ENCODE assay signal across 8 cellular contexts in the genomic region with DNA sequence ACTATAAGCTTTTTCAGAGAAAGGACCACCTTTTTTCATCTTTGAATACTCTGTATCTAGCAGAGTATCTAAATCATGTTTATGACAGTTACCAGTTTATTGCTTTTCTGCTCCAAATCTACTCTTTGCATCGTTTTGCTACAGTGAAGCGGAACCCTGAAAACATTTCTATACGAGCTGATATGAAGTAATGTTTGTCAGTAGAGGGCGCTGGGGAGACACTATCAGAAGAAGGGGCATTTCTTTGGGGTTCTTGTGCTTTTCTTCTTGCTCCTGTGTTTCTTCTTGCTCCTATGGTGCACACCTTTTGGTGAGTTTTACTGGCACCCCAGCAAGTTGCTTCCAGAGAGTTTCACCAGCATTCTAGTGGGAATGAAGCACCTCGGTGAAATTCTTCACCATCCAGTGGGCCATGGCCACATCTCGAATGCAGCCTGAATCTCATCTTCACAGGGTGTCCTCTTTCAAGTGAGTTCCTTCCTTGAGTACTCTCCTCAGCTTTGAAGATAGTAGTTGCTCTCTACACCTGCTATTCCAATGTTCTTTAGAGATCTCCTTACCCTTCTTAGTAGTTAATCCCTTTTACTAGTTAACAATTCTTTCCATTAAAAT.
A peak's percentile ranks its signal among the peaks of the same experiment; 100 is the strongest.
DNase-seq lines count a peak whose midpoint lies in the region; ATAC-seq, FAIRE-seq and TF ChIP-seq lines count a peak whose summit lies in the region.

No MANE protein-coding gene starts in this region.

- no peaks in the 10 kb centered on the region for H3K9me1 ChIP-seq in IMR-90 (ENCODE audit: insufficient read depth, low read length)
- no peaks in the 10 kb centered on the region for H3K9me1 ChIP-seq in keratinocyte (ENCODE audit: control insufficient read depth, extremely low read depth, insufficient read depth, low read length)

- no peaks in the 10 kb centered on the region for H3K9me3 Mint-ChIP-seq in activated CD4-positive, alpha-beta T cell treated with anti-CD3 and anti-CD28 coated beads, Interleukin-2, amount 10 ng/mL, durations not matched to agents 24 days and 14 days

- H3K36me3 ChIP-seq in IMR-90 (ENCODE audit: control insufficient read depth, insufficient read depth, low read length): no peaks in the 10 kb centered on the region
- H3K36me3 ChIP-seq in keratinocyte (ENCODE audit: control insufficient read depth in 2 of 2, extremely low read depth in 1 of 2, insufficient read depth in 2 of 2, low read length in 2 of 2): no peaks in the 10 kb centered on the region

- no peaks in the 10 kb centered on the region for H3K79me2 ChIP-seq in keratinocyte (ENCODE audit: control insufficient read depth, insufficient read depth, low read length)

- no peak overlapping the region for H4K8ac ChIP-seq in IMR-90 (ENCODE audit: low read depth in 2 of 2, low read length in 2 of 2)

- no peaks in the 10 kb centered on the region for H3K4me1 Mint-ChIP-seq in activated CD4-positive, alpha-beta T cell treated with anti-CD3 and anti-CD28 coated beads, Interleukin-2, amount 10 ng/mL, durations not matched to agents 24 days and 14 days

- no peak overlapping the region for H4K5ac ChIP-seq in IMR-90 (ENCODE audit: low read depth, low read length)

- H3K4me3 Mint-ChIP-seq in activated CD4-positive, alpha-beta T cell treated with anti-CD3 and anti-CD28 coated beads, Interleukin-2, amount 10 ng/mL, durations not matched to agents 24 days and 14 days: no peak overlapping the region

- no peak overlapping the region for H3K18ac ChIP-seq in IMR-90 (ENCODE audit: low read depth, low read length)

- H3K4me3 ChIP-seq in IMR-90 (ENCODE audit: insufficient read depth, low read depth, low read length): no peak overlapping the region
- H3K4me3 ChIP-seq in keratinocyte (ENCODE audit: control insufficient read depth in 2 of 3, extremely low read depth in 1 of 3, insufficient read depth in 2 of 3, low read depth in 1 of 3, low read length in 3 of 3): no peak overlapping the region

- no peak overlapping the region for H3K14ac ChIP-seq in IMR-90 (replicated peaks; ENCODE audit: low read depth, low read length)

- peak; percentile 57 for TF ChIP-seq CTCF in IMR-90 (conservative IDR thresholded peaks at IDR 0.05; ENCODE audit: low read depth, low read length)
- peak; percentile 55 to 71 (median 59) for TF ChIP-seq CTCF in keratinocyte (optimal IDR thresholded peaks at IDR 0.05 in 1 of 3, IDR thresholded peaks at IDR 0.05 in 1 of 3, conservative IDR thresholded peaks at IDR 0.05 in 1 of 3; ENCODE audit: extremely low read depth in 1 of 3, insufficient read depth in 2 of 3, low read length in 3 of 3)

- no peaks in the 10 kb centered on the region for H3K4me1 ChIP-seq in IMR-90 (ENCODE audit: control insufficient read depth, insufficient read depth, low read length)
- H3K4me1 ChIP-seq in keratinocyte (ENCODE audit: control insufficient read depth, extremely low read depth, insufficient read depth, low read length): no peaks in the 10 kb centered on the region

- in situ Hi-C loops in IMR-90 (cut with MboI; ENCODE audit: low sequenced_read_pairs): no loop called here

- peak; percentile 60 for TF ChIP-seq RAD21 in IMR-90 (IDR thresholded peaks at IDR 0.05; ENCODE audit: low read length)

- H3K56ac ChIP-seq in IMR-90 (ENCODE audit: extremely low read depth, insufficient read depth, low read length): no peak overlapping the region

- H3K4ac ChIP-seq in IMR-90 (ENCODE audit: low read depth, low read length): no peak overlapping the region

- peaks cover 31% of the 10 kb centered on the region for H3K27me3 Mint-ChIP-seq in activated CD4-positive, alpha-beta T cell treated with anti-CD3 and anti-CD28 coated beads, Interleukin-2, amount 10 ng/mL, durations not matched to agents 24 days and 14 days

- TF ChIP-seq POLR2A in IMR-90 (IDR thresholded peaks at IDR 0.05; ENCODE audit: low read depth, low read length): no peak

- H2AFZ ChIP-seq in IMR-90 (replicated peaks; ENCODE audit: low read length, poor library complexity): no peak overlapping the region
- no peak overlapping the region for H2AFZ ChIP-seq in keratinocyte (ENCODE audit: control insufficient read depth, low read length)

- no peaks in the 10 kb centered on the region for H3K36me3 Mint-ChIP-seq in activated CD4-positive, alpha-beta T cell treated with anti-CD3 and anti-CD28 coated beads, Interleukin-2, amount 10 ng/mL, durations not matched to agents 24 days and 14 days (ENCODE audit: low read depth)

- H3K27ac ChIP-seq in IMR-90 (ENCODE audit: insufficient read depth, low read length): no peak overlapping the region
- no peak overlapping the region for H3K27ac ChIP-seq in keratinocyte (ENCODE audit: control insufficient read depth, insufficient read depth, low read length)

- dilution Hi-C loops in IMR-90 (cut with HindIII; ENCODE audit: low sequenced_read_pairs, unreplicated experiment): no loop called here
- dilution Hi-C loops in keratinocyte (cut with MboI; ENCODE audit: extremely low pct_ligation_motif_present, low sequenced_read_pairs): no loop called here

- H3K9me3 ChIP-seq in IMR-90 (ENCODE audit: control insufficient read depth, insufficient read depth, low read length) (no peaks in the 10 kb centered on the region), keratinocyte (ENCODE audit: control insufficient read depth, low read depth, low read length) (no peaks in the 10 kb centered on the region)

- DNase-seq in NCI-H82 (lab: John Stamatoyannopoulos, UW) (peak; percentile 56), NCI-H82 treated with DMSO at 0.1 percent for 48 hours (lab: John Stamatoyannopoulos, UW; ENCODE audit: unreplicated experiment) (no peak), IMR-90 (peak; percentile 59), keratinocyte (ENCODE audit: low read depth, low spot score) (no peak), NCI-H1417 treated with DMSO at 0.1 percent for 48 hours (lab: John Stamatoyannopoulos, UW) (no peak)
- DNase-seq in activated CD4-positive, alpha-beta T cell treated with anti-CD3 and anti-CD28 coated beads, Interleukin-2, amount 10 ng/mL, durations not matched to agents 24 days and 14 days: peak; percentile 73

- no peak overlapping the region for H2BK15ac ChIP-seq in IMR-90 (ENCODE audit: low read depth, low read length)

- H2AK9ac ChIP-seq in IMR-90 (replicated peaks; ENCODE audit: low read depth, low read length, poor library complexity): no peak overlapping the region

- no peaks in the 10 kb centered on the region for H3K79me1 ChIP-seq in IMR-90 (ENCODE audit: low read depth in 1 of 2, low read length in 2 of 2)

- POLR2A ChIA-PET in IMR-90 (lab: Charles Lee; ENCODE audit: unreplicated experiment): no interaction called here

- H4K20me1 ChIP-seq in IMR-90 (ENCODE audit: insufficient read depth, low read length) (no peaks in the 10 kb centered on the region), keratinocyte (ENCODE audit: control insufficient read depth, extremely low read depth, insufficient read depth, low read length) (no peaks in the 10 kb centered on the region)

- H3K23ac ChIP-seq in IMR-90 (ENCODE audit: low read depth, low read length): no peak overlapping the region

- H2BK120ac ChIP-seq in IMR-90 (ENCODE audit: low read depth, low read length): no peak overlapping the region

- H2AK5ac ChIP-seq in IMR-90 (ENCODE audit: low read depth, low read length): no peak overlapping the region

- H3K4me2 ChIP-seq in IMR-90 (ENCODE audit: low read depth, low read length) (no peak overlapping the region), keratinocyte (ENCODE audit: control insufficient read depth, extremely low read depth, insufficient read depth, low read depth, low read length) (no peak overlapping the region)

- H3K27me3 ChIP-seq in IMR-90 (ENCODE audit: control insufficient read depth, insufficient read depth, low read length) (no peaks in the 10 kb centered on the region), keratinocyte (ENCODE audit: control insufficient read depth, extremely low read depth, insufficient read depth, low read length) (no peaks in the 10 kb centered on the region)

- peak; percentile 84 for FAIRE-seq in keratinocyte (lab: Jason Lieb, UNC)

- H4K91ac ChIP-seq in IMR-90 (ENCODE audit: insufficient read depth, low read depth, low read length): no peak overlapping the region

- no peak overlapping the region for H2BK5ac ChIP-seq in IMR-90 (ENCODE audit: low read depth, low read length, poor library complexity, severe bottlenecking)

- ATAC-seq in IMR-90 (ENCODE audit: low read depth): peak; percentile 72
- no peak for ATAC-seq in GM18517 (IDR thresholded peaks at IDR 0.05; ENCODE audit: unreplicated experiment)
- no peak for ATAC-seq in HG03159 (IDR thresholded peaks at IDR 0.05; ENCODE audit: unreplicated experiment)

- H2BK20ac ChIP-seq in IMR-90 (ENCODE audit: low read depth, low read length): no peak overlapping the region

- 35% methylated on average over 4 of the region's 6 CpGs; no CpG with 5 or more reads in 1 of the 2 experiments for WGBS in IMR-90 (ENCODE audit: extremely low coverage in 2 of 2, insufficient read length in 1 of 2), 2 experiments

- intact Hi-C loops in IMR-90 (cut with micrococcal nuclease): no loop called here
- intact Hi-C loops in activated CD4-positive, alpha-beta T cell treated with anti-CD3 and anti-CD28 coated beads, Interleukin-2, amount 10 ng/mL, durations not matched to agents 24 days and 14 days (cut with micrococcal nuclease): no loop called here

- no TSS peak for BruUV-seq in IMR-90 (replicated peaks; lab: Mats Ljungman, UMichigan)

- H3K9ac ChIP-seq in IMR-90 (ENCODE audit: low read depth, low read length) (no peak overlapping the region), keratinocyte (ENCODE audit: control insufficient read depth, extremely low read depth, insufficient read depth, low read length) (no peak overlapping the region)

- H3K27ac Mint-ChIP-seq in activated CD4-positive, alpha-beta T cell treated with anti-CD3 and anti-CD28 coated beads, Interleukin-2, amount 10 ng/mL, durations not matched to agents 24 days and 14 days: no peak overlapping the region

- CTCF ChIA-PET in IMR-90 (lab: Yijun Ruan, JAX): interaction anchor here (0.6 to 1.0 kb wide), 3 partner anchors 9 to 393 kb away, joined by 3 read pairs; no protein-coding TSS in a partner anchor

TF ChIP-seq in IMR-90, 13 proteins besides CTCF, POLR2A, EP300 and RAD21:
- TF ChIP-seq BHLHE40 (IDR thresholded peaks at IDR 0.05; ENCODE audit: low read depth, low read length): no peak
- TF ChIP-seq SMC3 (IDR thresholded peaks at IDR 0.05; ENCODE audit: low read depth, low read length): peak; percentile 52

Comparison
In these comparisons a context has a peak if more than half of its experiments do, and no peak if none do; other contexts are left out.
1. DNase-seq: peak in NCI-H82 (single experiment), IMR-90 (single experiment) and activated CD4-positive, alpha-beta T cell treated with anti-CD3 and anti-CD28 coated beads, Interleukin-2, amount 10 ng/mL, durations not matched to agents 24 days and 14 days (single experiment); none in NCI-H82 treated with DMSO at 0.1 percent for 48 hours (single experiment), keratinocyte (single experiment) and NCI-H1417 treated with DMSO at 0.1 percent for 48 hours (single experiment).